Comparison of ENCODE assay signal across 8 cellular contexts in genomic region chr1:116508984-116509980, GRCh38.
DNase-seq lines count a peak whose midpoint lies in the region; ATAC-seq and TF ChIP-seq lines count a peak whose summit lies in the region.

No MANE protein-coding gene starts in this region.

- H3K23ac ChIP-seq in IMR-90 (ENCODE audit: low read depth, low read length) = no peak overlapping the region; the same call in 1 of the 2 replicates

- H3K27ac Mint-ChIP-seq in activated T-helper 1 cell treated with anti-CD3 and anti-CD28 coated beads, Interleukin-12 subunit alpha, Interleukin-12 subunit beta, Interleukin-2, Interleukin-4 antibody, amounts not matched to agents 30 ng/mL and 10 ng/mL and 1 ng/mL, durations not matched to agents 14 hours and 24 hours and 36 hours = peak overlapping the region; percentile 87

- H2BK5ac ChIP-seq in IMR-90 (ENCODE audit: low read depth, low read length, poor library complexity, severe bottlenecking) = peak overlapping the region; percentile 56

- H4K8ac ChIP-seq in IMR-90 (ENCODE audit: low read depth in 2 of 2, low read length in 2 of 2) = peak overlapping the region; percentile 28 to 58; a peak in 3 of 4 replicates

- H3K27ac ChIP-seq in IMR-90 (ENCODE audit: insufficient read depth, low read length) (peak overlapping the region; percentile 67), right lobe of liver (peak overlapping the region in 1 of 3 donors; percentile 28)

- no peaks in the 10 kb centered on the region for H4K20me1 ChIP-seq in IMR-90 (ENCODE audit: insufficient read depth, low read length)

- no peak overlapping the region for H3K56ac ChIP-seq in IMR-90 (ENCODE audit: extremely low read depth, insufficient read depth, low read length)

- peak overlapping the region; percentile 30; the same call in 1 of the 2 replicates for H3K4ac ChIP-seq in IMR-90 (ENCODE audit: low read depth, low read length)

- no peak overlapping the region for H3K14ac ChIP-seq in IMR-90 (replicated peaks; ENCODE audit: low read depth, low read length)

- peak overlapping the region; percentile 27 for H2BK20ac ChIP-seq in IMR-90 (ENCODE audit: low read depth, low read length)

- no TSS peak for BruUV-seq in IMR-90 (replicated peaks; lab: Mats Ljungman, UMichigan)

- H2BK120ac ChIP-seq in IMR-90 (ENCODE audit: low read depth, low read length) = peak overlapping the region; percentile 62

- WGBS in IMR-90 (ENCODE audit: extremely low coverage in 2 of 2, insufficient read length in 1 of 2), 2 experiments = 50% methylated on average over 1 of the region's 3 CpGs; no CpG with 5 or more reads in 1 of the 2 experiments
- WGBS in right lobe of liver (ENCODE audit: insufficient coverage, low coverage, low lambda C conversion rate, missing lambda C conversion rate) = 82% methylated on average over 3 of the region's 3 CpGs

- H3K79me1 ChIP-seq in IMR-90 (ENCODE audit: low read depth in 1 of 2, low read length in 2 of 2) = no peaks in the 10 kb centered on the region

- H3K9me3 ChIP-seq in IMR-90 (ENCODE audit: control insufficient read depth, insufficient read depth, low read length) (no peaks in the 10 kb centered on the region; the same call in 1 of the 2 replicates), right lobe of liver (no peaks in the 10 kb centered on the region)

- no peak overlapping the region; the same call in 1 of the 2 replicates for H3K9ac ChIP-seq in IMR-90 (ENCODE audit: low read depth, low read length)

- in situ Hi-C loops in IMR-90 (cut with MboI; ENCODE audit: low sequenced_read_pairs) = no loop called here

- H3K4me2 ChIP-seq in IMR-90 (ENCODE audit: low read depth, low read length) = peak overlapping the region; percentile 16; the same call in 1 of the 2 replicates

- H3K18ac ChIP-seq in IMR-90 (ENCODE audit: low read depth, low read length) = peak overlapping the region; percentile 53; the same call in 1 of the 2 replicates

- no peaks in the 10 kb centered on the region for H3K27me3 Mint-ChIP-seq in activated T-helper 1 cell treated with anti-CD3 and anti-CD28 coated beads, Interleukin-12 subunit alpha, Interleukin-12 subunit beta, Interleukin-2, Interleukin-4 antibody, amounts not matched to agents 30 ng/mL and 10 ng/mL and 1 ng/mL, durations not matched to agents 14 hours and 24 hours and 36 hours (ENCODE audit: insufficient read depth)

- DNase-seq in AG04449 (ENCODE audit: low read depth, low spot score) (peak; percentile 62), IMR-90 (peak; percentile 84), right lobe of liver (no peak), NCI-H82 treated with DMSO at 0.1 percent for 48 hours (lab: John Stamatoyannopoulos, UW; ENCODE audit: unreplicated experiment) (no peak)
- no peak for DNase-seq in activated T-helper 1 cell treated with anti-CD3 and anti-CD28 coated beads, Interleukin-12 subunit alpha, Interleukin-12 subunit beta, Interleukin-2, Interleukin-4 antibody, amounts not matched to agents 30 ng/mL and 10 ng/mL and 1 ng/mL, durations not matched to agents 14 hours and 24 hours and 36 hours (ENCODE audit: low spot score)
- DNase-seq in activated CD4-positive, CD25-positive, alpha-beta regulatory T cell treated with anti-CD3 and anti-CD28 coated beads, Interleukin-2, amount 50 U/mL, for 72 hours = no peak

- H3K4me1 ChIP-seq in IMR-90 (ENCODE audit: control insufficient read depth, insufficient read depth, low read length) = peaks cover 7% of the 10 kb centered on the region
- H3K4me1 ChIP-seq in right lobe of liver = no peaks in the 10 kb centered on the region

- CTCF ChIA-PET in AG04449 (lab: Yijun Ruan, JAX) (interaction anchor here (1.1 to 29.0 kb wide), 4 partner anchors 9 to 363 kb away, joined by 5 to 1029 read pairs (median 14); no protein-coding TSS in a partner anchor), IMR-90 (lab: Yijun Ruan, JAX) (interaction anchor here (0.6 to 2.6 kb wide), 4 partner anchors 10 to 370 kb away, joined by 3 to 9 read pairs (median 4); no protein-coding TSS in a partner anchor)

- H3K9me3 Mint-ChIP-seq in activated T-helper 1 cell treated with anti-CD3 and anti-CD28 coated beads, Interleukin-12 subunit alpha, Interleukin-12 subunit beta, Interleukin-2, Interleukin-4 antibody, amounts not matched to agents 30 ng/mL and 10 ng/mL and 1 ng/mL, durations not matched to agents 14 hours and 24 hours and 36 hours = peaks cover 11% of the 10 kb centered on the region

- ATAC-seq in GM19324 (IDR thresholded peaks at IDR 0.05; ENCODE audit: low FRiP score, unreplicated experiment) (peak; percentile 37), IMR-90 (ENCODE audit: low read depth) (peak; percentile 81), right lobe of liver (peak in 3 of 4 donors; percentile 12 to 53 (median 34)), HG02970 (IDR thresholded peaks at IDR 0.05; ENCODE audit: low FRiP score, unreplicated experiment) (no peak)

- dilution Hi-C loops in IMR-90 (cut with HindIII; ENCODE audit: low sequenced_read_pairs, unreplicated experiment) = no loop called here

- no peak for TF ChIP-seq RAD21 in IMR-90 (IDR thresholded peaks at IDR 0.05; ENCODE audit: low read length)

- peaks cover 85% of the 10 kb centered on the region for H3K4me1 Mint-ChIP-seq in activated T-helper 1 cell treated with anti-CD3 and anti-CD28 coated beads, Interleukin-12 subunit alpha, Interleukin-12 subunit beta, Interleukin-2, Interleukin-4 antibody, amounts not matched to agents 30 ng/mL and 10 ng/mL and 1 ng/mL, durations not matched to agents 14 hours and 24 hours and 36 hours (ENCODE audit: low read depth)

- H3K27me3 ChIP-seq in IMR-90 (ENCODE audit: control insufficient read depth, insufficient read depth, low read length) (no peaks in the 10 kb centered on the region), right lobe of liver (no peaks in the 10 kb centered on the region)

- intact Hi-C loops in IMR-90 (cut with micrococcal nuclease) (no loop called here), right lobe of liver (cut with DNase I) (no loop called here)
- intact Hi-C loops in activated T-helper 1 cell treated with anti-CD3 and anti-CD28 coated beads, Interleukin-12 subunit alpha, Interleukin-12 subunit beta, Interleukin-2, Interleukin-4 antibody, amounts not matched to agents 30 ng/mL and 10 ng/mL and 1 ng/mL, durations not matched to agents 14 hours and 24 hours and 36 hours (cut with micrococcal nuclease) = loop anchor here (2.0 to 10.0 kb wide), 5 partner anchors 228 to 1156 kb away; partner anchors contain the start of genes CD101 and VANGL1

- no peak overlapping the region for H2BK15ac ChIP-seq in IMR-90 (ENCODE audit: low read depth, low read length)

- no peak for TF ChIP-seq CTCF in AG04449 (IDR thresholded peaks at IDR 0.05; ENCODE audit: insufficient read depth, low read length, missing control alignments)
- TF ChIP-seq CTCF in IMR-90 (conservative IDR thresholded peaks at IDR 0.05; ENCODE audit: low read depth, low read length) = no peak
- no peak for TF ChIP-seq CTCF in right lobe of liver (IDR thresholded peaks at IDR 0.05)

- H3K4me3 ChIP-seq in AG04449 (ENCODE audit: low read depth, low read length) (no peak overlapping the region), IMR-90 (ENCODE audit: insufficient read depth, low read depth, low read length) (no peak overlapping the region), right lobe of liver (no peak overlapping the region)

- H2AK9ac ChIP-seq in IMR-90 (replicated peaks; ENCODE audit: low read depth, low read length, poor library complexity) = no peak overlapping the region

- TF ChIP-seq POLR2A in IMR-90 (IDR thresholded peaks at IDR 0.05; ENCODE audit: low read depth, low read length) (no peak), right lobe of liver (IDR thresholded peaks at IDR 0.05) (no peak)

- H4K91ac ChIP-seq in IMR-90 (ENCODE audit: insufficient read depth, low read depth, low read length) = peak overlapping the region; percentile 43; the same call in 1 of the 2 replicates

- POLR2A ChIA-PET in AG04449 (lab: Yijun Ruan, JAX) = interaction anchor here (0.7 kb wide), 1 partner anchor 16 kb away, joined by 3 read pairs; no protein-coding TSS in a partner anchor
- POLR2A ChIA-PET in IMR-90 (lab: Charles Lee; ENCODE audit: unreplicated experiment) = no interaction called here

- peaks cover 10% of the 10 kb centered on the region for H3K9me1 ChIP-seq in IMR-90 (ENCODE audit: insufficient read depth, low read length)

- peak overlapping the region; percentile 56 for H2AFZ ChIP-seq in IMR-90 (replicated peaks; ENCODE audit: low read length, poor library complexity)

- peak overlapping the region; percentile 22; the same call in 1 of the 2 replicates for H4K5ac ChIP-seq in IMR-90 (ENCODE audit: low read depth, low read length)

- H2AK5ac ChIP-seq in IMR-90 (ENCODE audit: low read depth, low read length) = no peak overlapping the region

- no peaks in the 10 kb centered on the region for H3K36me3 ChIP-seq in IMR-90 (ENCODE audit: control insufficient read depth, insufficient read depth, low read length)
- no peaks in the 10 kb centered on the region for H3K36me3 ChIP-seq in right lobe of liver

- peaks cover 26% of the 10 kb centered on the region for H3K36me3 Mint-ChIP-seq in activated T-helper 1 cell treated with anti-CD3 and anti-CD28 coated beads, Interleukin-12 subunit alpha, Interleukin-12 subunit beta, Interleukin-2, Interleukin-4 antibody, amounts not matched to agents 30 ng/mL and 10 ng/mL and 1 ng/mL, durations not matched to agents 14 hours and 24 hours and 36 hours (ENCODE audit: low read depth)

- H3K4me3 Mint-ChIP-seq in activated T-helper 1 cell treated with anti-CD3 and anti-CD28 coated beads, Interleukin-12 subunit alpha, Interleukin-12 subunit beta, Interleukin-2, Interleukin-4 antibody, amounts not matched to agents 30 ng/mL and 10 ng/mL and 1 ng/mL, durations not matched to agents 14 hours and 24 hours and 36 hours = peak overlapping the region; percentile 35

TF ChIP-seq in IMR-90, 13 proteins besides CTCF, POLR2A, EP300 and RAD21:
- TF ChIP-seq MXI1 (IDR thresholded peaks at IDR 0.05; ENCODE audit: borderline replicate concordance, low read depth, low read length) = no peak
- peak; percentile 54; the same call in 1 of the 2 replicates for TF ChIP-seq BHLHE40 (IDR thresholded peaks at IDR 0.05; ENCODE audit: low read depth, low read length)
- TF ChIP-seq MAFK (IDR thresholded peaks at IDR 0.05; ENCODE audit: low read depth, low read length) = no peak
- no peak for TF ChIP-seq CHD1 (IDR thresholded peaks at IDR 0.05; ENCODE audit: low read depth, low read length)
- TF ChIP-seq FOS (IDR thresholded peaks at IDR 0.05; ENCODE audit: low read depth, low read length) = peak; percentile 39; the same call in 1 of the 2 replicates

Comparison
In these comparisons a context has a peak if more than half of its experiments do, and no peak if none do; other contexts are left out.
1. DNase-seq: peak in AG04449 (single experiment) and IMR-90 (single experiment); none in activated T-helper 1 cell treated with anti-CD3 and anti-CD28 coated beads, Interleukin-12 subunit alpha, Interleukin-12 subunit beta, Interleukin-2, Interleukin-4 antibody, amounts not matched to agents 30 ng/mL and 10 ng/mL and 1 ng/mL, durations not matched to agents 14 hours and 24 hours and 36 hours (single experiment), right lobe of liver (0 of 3), NCI-H82 treated with DMSO at 0.1 percent for 48 hours (single experiment) and activated CD4-positive, CD25-positive, alpha-beta regulatory T cell treated with anti-CD3 and anti-CD28 coated beads, Interleukin-2, amount 50 U/mL, for 72 hours (single experiment).